ENCODE assay signal across 1 cellular context in genomic region chr20:50397058-50397457, GRCh38.
TF ChIP-seq lines count a peak whose summit lies in the region.

No MANE protein-coding gene starts in this region.

TF ChIP-seq in A549, 52 proteins besides CTCF, POLR2A, EP300 and RAD21:
- TF ChIP-seq ZC3H11A (IDR thresholded peaks at IDR 0.05): no peak
- TF ChIP-seq NR3C1 (IDR thresholded peaks at IDR 0.05): no peak
- no peak for TF ChIP-seq REST (IDR thresholded peaks at IDR 0.05)
- TF ChIP-seq POLR2AphosphoS2 (conservative IDR thresholded peaks at IDR 0.05; ENCODE audit: low read length): no peak
- TF ChIP-seq BCL3 (IDR thresholded peaks at IDR 0.05): no peak
- no peak for TF ChIP-seq PBX3 (IDR thresholded peaks at IDR 0.05)
- no peak for TF ChIP-seq ZSCAN20 (CRISPR knock-in tag; IDR thresholded peaks at IDR 0.05)
- no peak for TF ChIP-seq SREBF2 (IDR thresholded peaks at IDR 0.05)
- no peak for TF ChIP-seq CBX2 (IDR thresholded peaks at IDR 0.05; ENCODE audit: borderline replicate concordance, low read depth)
- no peak for TF ChIP-seq PHF8 (IDR thresholded peaks at IDR 0.05; ENCODE audit: borderline replicate concordance, low read depth)
- TF ChIP-seq E2F6 (IDR thresholded peaks at IDR 0.05; ENCODE audit: borderline replicate concordance, low read depth): no peak
- no peak for TF ChIP-seq NPAS2 (CRISPR knock-in tag; IDR thresholded peaks at IDR 0.05; ENCODE audit: borderline replicate concordance)
